8 cellular contexts compared by ENCODE assay signal in the genomic region with DNA sequence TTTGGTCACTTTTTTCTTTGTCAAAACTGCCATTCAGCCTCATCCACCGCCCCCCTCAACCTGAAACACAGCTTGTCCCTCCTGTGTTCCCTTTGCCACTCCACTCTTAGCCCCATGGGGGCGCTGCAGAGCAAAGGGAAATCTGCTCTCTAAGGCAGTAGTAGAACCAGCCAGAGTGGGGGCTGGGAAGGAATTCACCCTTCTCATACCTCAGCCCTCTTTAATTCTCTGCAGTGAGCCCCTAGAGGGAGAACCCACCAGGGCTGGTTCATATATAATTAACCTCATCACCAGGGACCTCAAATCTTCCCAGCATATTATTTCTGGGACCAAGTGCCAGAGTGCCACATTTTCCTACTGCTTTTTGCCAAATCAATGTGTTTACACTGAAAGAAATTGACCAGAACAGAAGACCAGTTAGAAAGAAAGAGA. TPM values are rescaled to one million over a fixed set of nuclear protein-coding genes. Genes with fewer than 3 reads are reported as not detected.
DNase-seq lines count a peak whose midpoint lies in the region; ATAC-seq and TF ChIP-seq lines count a peak whose summit lies in the region.

No MANE protein-coding gene starts in this region.

- H3K27me3 ChIP-seq in Panc1 (ENCODE audit: control insufficient read depth, insufficient read depth, low read length) (no peaks in the 10 kb centered on the region), neuron (ENCODE audit: insufficient read depth, low read length) (no peaks in the 10 kb centered on the region)

- TF ChIP-seq CTCF in Panc1 (IDR thresholded peaks at IDR 0.05): peak; percentile 99
- peak; percentile 100 for TF ChIP-seq CTCF in fibroblast of mammary gland (conservative IDR thresholded peaks at IDR 0.05; ENCODE audit: control insufficient read depth, insufficient read depth, low read depth, low read length)

- no TSS peak for BruUV-seq in Panc1 (replicated peaks; lab: Mats Ljungman, UMichigan)

- POLR2A ChIA-PET in Panc1 (lab: Charles Lee): no interaction called here

- H3K27ac ChIP-seq in Panc1 (ENCODE audit: low read length): peak overlapping the region; percentile 84

- H3K4me1 ChIP-seq in Panc1 (ENCODE audit: control insufficient read depth, insufficient read depth, low read length): peaks cover 45% of the 10 kb centered on the region
- peaks cover 21% of the 10 kb centered on the region for H3K4me1 ChIP-seq in neuron (ENCODE audit: insufficient read depth, low read length)

- peaks cover 2% of the 10 kb centered on the region; the same call in 1 of the 2 replicates for H3K36me3 ChIP-seq in Panc1 (ENCODE audit: control insufficient read depth, insufficient read depth, low read length)
- no peaks in the 10 kb centered on the region for H3K36me3 ChIP-seq in neuron (ENCODE audit: insufficient read depth, low read length)

- in situ Hi-C loops in Panc1 (cut with HindIII; ENCODE audit: low pct_unique_long_range_greater_than_20kb, low sequenced_read_pairs): loop anchor here (5.0 to 25.0 kb wide), 5 partner anchors 59 to 1397 kb away; no protein-coding TSS in a partner anchor

- intact Hi-C loops in Panc1 (cut with micrococcal nuclease; ENCODE audit: unreplicated experiment): loop anchor here (5.0 to 10.0 kb wide), 6 partner anchors 164 to 917 kb away; partner anchors contain the start of gene LPP

- peak; percentile 63 for ATAC-seq in Panc1

- no peak overlapping the region for H3K4me3 ChIP-seq in Jurkat, Clone E6-1 (ENCODE audit: low read length)
- no peak overlapping the region for H3K4me3 ChIP-seq in Panc1 (ENCODE audit: low read depth in 2 of 2, low read length in 2 of 2)
- no peak overlapping the region for H3K4me3 ChIP-seq in fibroblast of mammary gland (ENCODE audit: control insufficient read depth, low read depth, low read length)
- H3K4me3 ChIP-seq in neuron (ENCODE audit: low read length): peak overlapping the region; percentile 87

- DNase-seq in SIG-M5 treated with dmso at 0.1 percent for 504 hours (lab: John Stamatoyannopoulos, UW; ENCODE audit: unreplicated experiment) (peak; percentile 75), SIG-M5 (lab: John Stamatoyannopoulos, UW) (no peak), Panc1 (ENCODE audit: low read depth, low spot score) (peak; percentile 77), fibroblast of mammary gland (ENCODE audit: low read depth) (peak; percentile 84), stromal cell of bone marrow (ENCODE audit: low read depth) (peak; percentile 81)
- peak; percentile 83 for DNase-seq in Jurkat, Clone E6-1 (ENCODE audit: low read depth, low spot score)
- DNase-seq in activated T-cell treated with anti-CD3 and anti-CD28 coated beads, Interleukin-2, amount 50 U/mL, for 48 hours: peak; percentile 97 to 99

- CTCF ChIA-PET in Panc1 (lab: Charles Lee): interaction anchor here (0.6 to 0.9 kb wide), 6 partner anchors 198 to 1715 kb away, joined by 3 to 5 read pairs (median 5); no protein-coding TSS in a partner anchor

- peak overlapping the region; percentile 39 for H2AFZ ChIP-seq in neuron (ENCODE audit: low read depth, low read length)

- H3K9me3 ChIP-seq in Panc1 (ENCODE audit: control insufficient read depth, insufficient read depth, low read depth, low read length) (no peaks in the 10 kb centered on the region), neuron (ENCODE audit: low read length) (no peaks in the 10 kb centered on the region)

RNA-seq across cellular contexts. Expression of gene BCL6, which starts 2.8 kb away (rescaled TPM):
- 0.97 TPM for polyA plus RNA-seq in Jurkat, Clone E6-1 (2012; ENCODE audit: insufficient read depth, insufficient read length)
- total RNA-seq in Panc1 (2021; ENCODE audit: unreplicated experiment): 21.5 TPM
- polyA plus RNA-seq in Panc1 (2012; ENCODE audit: insufficient read length): 25.3 TPM

RNA-seq across cellular contexts. Expression of gene RTP2, which starts 45.7 kb away (rescaled TPM):
- polyA plus RNA-seq in Jurkat, Clone E6-1 (2012; ENCODE audit: insufficient read depth, insufficient read length): not detected
- total RNA-seq in Panc1 (2021; ENCODE audit: unreplicated experiment): not detected
- not detected for polyA plus RNA-seq in Panc1 (2012; ENCODE audit: insufficient read length)
